Comparison of ENCODE assay signal across 25 cellular contexts in the genomic region with DNA sequence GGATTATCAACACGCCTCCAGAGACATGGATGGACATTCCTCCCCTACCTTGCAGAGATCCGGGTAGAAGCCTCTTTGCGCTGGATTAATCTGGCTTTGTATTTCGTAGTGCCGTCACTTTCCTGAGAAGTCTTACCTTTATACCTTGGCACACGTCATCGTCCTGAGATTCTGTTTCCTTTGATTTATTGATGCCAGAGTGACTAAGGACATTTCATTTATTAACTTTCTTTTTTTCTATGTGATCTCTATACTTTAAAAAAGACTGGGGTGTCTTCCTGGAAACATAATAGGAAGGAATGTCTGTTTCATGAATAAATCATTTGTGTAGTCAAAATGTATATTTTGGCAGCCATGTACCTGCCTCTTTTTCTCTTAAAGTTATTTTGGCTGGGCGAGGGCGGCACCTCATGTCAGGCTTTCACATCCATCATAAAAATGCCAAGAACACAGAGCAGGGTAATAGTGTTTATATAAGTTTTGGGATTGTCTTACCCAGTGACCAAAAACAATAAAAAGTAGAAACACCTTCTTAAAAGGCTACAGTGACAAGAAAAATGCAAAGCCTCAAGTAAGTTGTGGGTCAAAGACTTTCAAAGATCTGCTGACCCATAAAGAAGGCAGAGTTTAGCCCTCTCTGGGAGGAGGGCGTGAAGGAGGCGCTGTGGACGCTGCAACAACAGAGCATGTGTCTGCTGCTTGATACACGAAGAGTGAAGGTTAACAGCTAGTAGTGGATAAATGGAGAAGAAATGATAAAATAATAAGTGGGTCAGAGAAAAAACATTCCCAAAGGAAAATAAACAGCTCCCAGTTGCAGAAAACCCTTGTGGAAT.
DNase-seq lines count a peak whose midpoint lies in the region; ATAC-seq, FAIRE-seq and TF ChIP-seq lines count a peak whose summit lies in the region.
"Had no signal": no experiment of that assay in that cellular context is flagged by ENCODE, and none has a peak within 500 bp of the region (broad histone marks: within the 10 kb centered on the region; RNA-seq: fewer than 3 reads in every experiment).

No MANE protein-coding gene starts in this region.

- H3K4me1 ChIP-seq in HEK293 (ENCODE audit: control insufficient read depth, insufficient read depth, low read length), result 0 out of 2 replicates have a peak, but pooled peaks cover 2% of the 10 kb centered on the region
- H3K4me1 ChIP-seq in small intestine (ENCODE audit: control insufficient read depth in 2 of 2, insufficient read depth in 1 of 2, low read depth in 1 of 2, low read length in 1 of 2), result peaks cover 0 to 2% of the 10 kb centered on the region in 2 donors
- peaks cover 25% of the 10 kb centered on the region for H3K4me1 ChIP-seq in SJCRH30

- 46 to 72% (median 60%) methylated on average over 13 of the region's 13 CpGs for WGBS in small intestine, 3 donors

- H3K27ac ChIP-seq in HEK293 (ENCODE audit: extremely low read depth, low read depth, low read length) (no peak overlapping the region), small intestine (ENCODE audit: low read depth in 1 of 2, low read length in 1 of 2) (no peak overlapping the region), SJCRH30 (no peak overlapping the region)
- H3K27ac ChIP-seq: gastrocnemius medialis, KMS-11, right lobe of liver had no signal

- H3K9me3 ChIP-seq in HEK293 (ENCODE audit: control insufficient read depth, insufficient read depth, low read depth, low read length), result no peaks in the 10 kb centered on the region
- H3K9me3 ChIP-seq in small intestine (ENCODE audit: control insufficient read depth, low read depth), result no peaks in the 10 kb centered on the region
- H3K9me3 ChIP-seq in SJCRH30 (replicated peaks), result no peaks in the 10 kb centered on the region
- H3K9me3 ChIP-seq: gastrocnemius medialis, right lobe of liver had no signal

- H3K27me3 Mint-ChIP-seq in chondrocyte (ENCODE audit: low read depth), result no peaks in the 10 kb centered on the region

- POLR2A ChIA-PET in HEK293 (lab: Yijun Ruan, JAX), result no interaction called here

- CTCF ChIA-PET in HEK293 (lab: Yijun Ruan, JAX), result interaction anchor here (0.5 kb wide), 1 partner anchor 23 kb away, joined by 3 read pairs; no protein-coding TSS in a partner anchor

- no peaks in the 10 kb centered on the region for H3K36me3 Mint-ChIP-seq in chondrocyte (ENCODE audit: low read depth)
- H3K36me3 Mint-ChIP-seq: activated CD8-positive, alpha-beta memory T cell treated with anti-CD3 and anti-CD28 coated beads, Interleukin-2, amount 10 ng/mL, durations not matched to agents 7 days and 5 days; CD8-positive, alpha-beta T cell; stimulated activated memory B cell treated with anti-CD40 and anti-IgM and Interleukin-4, amounts not matched to agents 10 μg/mL and 1 μg/mL and 100 μg/mL, for 72 hours had no signal

- H3K27ac Mint-ChIP-seq in chondrocyte (ENCODE audit: unreplicated experiment), result peak overlapping the region; percentile 76
- H3K27ac Mint-ChIP-seq: activated CD8-positive, alpha-beta memory T cell treated with anti-CD3 and anti-CD28 coated beads, Interleukin-2, amount 10 ng/mL, durations not matched to agents 7 days and 5 days; activated naive CD8-positive, alpha-beta T cell treated with anti-CD3 and anti-CD28 coated beads, Interleukin-2, amount 50 U/mL, for 24 hours; activated T-helper 17 cell treated with anti-CD3 and anti-CD28 coated beads, Interleukin-2, amount 50 U/mL, for 72 hours; CD8-positive, alpha-beta T cell; stimulated activated memory B cell treated with anti-CD40 and anti-IgM and Interleukin-4, amounts not matched to agents 10 μg/mL and 1 μg/mL and 100 μg/mL, for 72 hours had no signal

- peaks cover 68% of the 10 kb centered on the region for H3K4me1 Mint-ChIP-seq in chondrocyte (ENCODE audit: low read depth)
- H3K4me1 Mint-ChIP-seq: activated T-helper 17 cell treated with anti-CD3 and anti-CD28 coated beads, Interleukin-2, amount 50 U/mL, for 72 hours; stimulated activated memory B cell treated with anti-CD40 and anti-IgM and Interleukin-4, amounts not matched to agents 10 μg/mL and 1 μg/mL and 100 μg/mL, for 72 hours had no signal

- FAIRE-seq in small intestine (lab: Jason Lieb, UNC), result no peak
- FAIRE-seq: bronchial epithelial cell had no signal

- no peak overlapping the region for H3K4me3 Mint-ChIP-seq in chondrocyte (ENCODE audit: unreplicated experiment)
- H3K4me3 Mint-ChIP-seq: activated CD8-positive, alpha-beta memory T cell treated with anti-CD3 and anti-CD28 coated beads, Interleukin-2, amount 10 ng/mL, durations not matched to agents 7 days and 5 days; activated naive CD8-positive, alpha-beta T cell treated with anti-CD3 and anti-CD28 coated beads, Interleukin-2, amount 50 U/mL, for 24 hours; activated T-helper 17 cell treated with anti-CD3 and anti-CD28 coated beads, Interleukin-2, amount 50 U/mL, for 72 hours; CD8-positive, alpha-beta T cell; stimulated activated memory B cell treated with anti-CD40 and anti-IgM and Interleukin-4, amounts not matched to agents 10 μg/mL and 1 μg/mL and 100 μg/mL, for 72 hours had no signal

- DNase-seq in chondrocyte (ENCODE audit: low spot score) (no peak), left kidney (ENCODE audit: low read depth, low spot score) (peak; percentile 67), small intestine (peak; percentile 80), left cardiac atrium (no peak), SJCRH30 (no peak)
- DNase-seq: activated CD4-positive, alpha-beta T cell treated with anti-CD3 and anti-CD28 coated beads for 4 hours; activated CD8-positive, alpha-beta memory T cell treated with anti-CD3 and anti-CD28 coated beads, Interleukin-2, amount 10 ng/mL, durations not matched to agents 7 days and 5 days; activated naive CD8-positive, alpha-beta T cell treated with anti-CD3 and anti-CD28 coated beads, Interleukin-2, amount 50 U/mL, for 24 hours; CD8-positive, alpha-beta T cell; DND-41; gastrocnemius medialis; HCEC 1CT; NCI-H2081; NCI-H510A treated with DMSO at 0.1 percent for 48 hours; occipital lobe; right lobe of liver; SW 1271 had no signal

- no peak for ATAC-seq in GM21360 (IDR thresholded peaks at IDR 0.05; ENCODE audit: unreplicated experiment)
- no peak for ATAC-seq in left cardiac atrium
- ATAC-seq in GM19452 (IDR thresholded peaks at IDR 0.05; ENCODE audit: unreplicated experiment), result no peak
- ATAC-seq: activated CD8-positive, alpha-beta memory T cell treated with anti-CD3 and anti-CD28 coated beads, Interleukin-2, amount 10 ng/mL, durations not matched to agents 7 days and 5 days; activated naive CD8-positive, alpha-beta T cell treated with anti-CD3 and anti-CD28 coated beads, Interleukin-2, amount 50 U/mL, for 24 hours; activated T-helper 17 cell treated with anti-CD3 and anti-CD28 coated beads, Interleukin-2, amount 50 U/mL, for 72 hours; CD8-positive, alpha-beta T cell; gastrocnemius medialis; left lobe of liver; right lobe of liver; stimulated activated memory B cell treated with anti-CD40 and anti-IgM and Interleukin-4, amounts not matched to agents 10 μg/mL and 1 μg/mL and 100 μg/mL, for 72 hours had no signal

- H3K4me3 ChIP-seq in HEK293 (ENCODE audit: low read depth, low read length) (no peak overlapping the region), small intestine (ENCODE audit: low read depth in 1 of 2, low read length in 2 of 2) (no peak overlapping the region), SJCRH30 (no peak overlapping the region)
- H3K4me3 ChIP-seq: gastrocnemius medialis, right lobe of liver had no signal

- H3K27me3 ChIP-seq in small intestine (ENCODE audit: control insufficient read depth in 2 of 2, insufficient read depth in 2 of 2, low read length in 2 of 2) (no peaks in the 10 kb centered on the region), SJCRH30 (no peaks in the 10 kb centered on the region)
- H3K27me3 ChIP-seq: gastrocnemius medialis, right lobe of liver had no signal

- intact Hi-C loops in left cardiac atrium (cut with DNase I), result no loop called here

- H3K9me3 Mint-ChIP-seq in chondrocyte (ENCODE audit: low read depth), result no peaks in the 10 kb centered on the region
- H3K9me3 Mint-ChIP-seq: activated naive CD8-positive, alpha-beta T cell treated with anti-CD3 and anti-CD28 coated beads, Interleukin-2, amount 50 U/mL, for 24 hours; activated T-helper 17 cell treated with anti-CD3 and anti-CD28 coated beads, Interleukin-2, amount 50 U/mL, for 72 hours; CD8-positive, alpha-beta T cell; stimulated activated memory B cell treated with anti-CD40 and anti-IgM and Interleukin-4, amounts not matched to agents 10 μg/mL and 1 μg/mL and 100 μg/mL, for 72 hours had no signal

- TF ChIP-seq CTCF in HEK293 (tag by site-specific recombination; IDR thresholded peaks at IDR 0.05) (no peak), chondrocyte (IDR thresholded peaks at IDR 0.05) (no peak)

- H3K36me3 ChIP-seq in HEK293 (ENCODE audit: control insufficient read depth in 2 of 2, insufficient read depth in 1 of 2, low read length in 2 of 2) (no peaks in the 10 kb centered on the region), small intestine (ENCODE audit: control insufficient read depth in 2 of 2, insufficient read depth in 2 of 2, low read length in 2 of 2) (no peaks in the 10 kb centered on the region), SJCRH30 (no peaks in the 10 kb centered on the region)
- H3K36me3 ChIP-seq: gastrocnemius medialis had no signal

TF ChIP-seq in HEK293, 187 proteins besides CTCF, POLR2A, EP300 and RAD21 (continues in another document):
- TF ChIP-seq, protein P1, sequence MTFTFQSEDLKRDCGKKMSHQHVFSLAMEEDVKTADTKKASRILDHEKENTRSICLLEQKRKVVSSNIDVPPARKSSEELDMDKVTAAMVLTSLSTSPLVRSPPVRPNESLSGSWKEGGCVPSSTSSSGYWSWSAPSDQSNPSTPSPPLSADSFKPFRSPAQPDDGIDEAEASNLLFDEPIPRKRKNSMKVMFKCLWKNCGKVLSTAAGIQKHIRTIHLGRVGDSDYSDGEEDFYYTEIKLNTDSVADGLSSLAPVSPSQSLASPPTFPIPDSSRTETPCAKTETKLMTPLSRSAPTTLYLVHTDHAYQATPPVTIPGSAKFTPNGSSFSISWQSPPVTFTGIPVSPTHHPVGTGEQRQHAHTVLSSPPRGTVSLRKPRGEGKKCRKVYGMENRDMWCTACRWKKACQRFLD (tag by site-specific recombination; IDR thresholded peaks at IDR 0.05), result no peak
- peak; percentile 44; the same call in 1 of the 2 replicates for TF ChIP-seq ZNF335 (tag by site-specific recombination; conservative IDR thresholded peaks at IDR 0.05)
- TF ChIP-seq ZNF701 (tag by site-specific recombination; IDR thresholded peaks at IDR 0.05), result no peak
- no peak for TF ChIP-seq ZNF658 (tag by site-specific recombination; IDR thresholded peaks at IDR 0.05)

Comparison
In these comparisons a context has a peak if more than half of its experiments do, and no peak if none do; other contexts are left out.
1. DNase-seq: peak in left kidney (single experiment) and small intestine (single experiment); none in chondrocyte (single experiment), left cardiac atrium (single experiment) and SJCRH30 (0 of 2).